ENCODE assay signal across 8 cellular contexts in genomic region chr14:89430271-89430620, GRCh38. TPM values are rescaled to one million over a fixed set of nuclear protein-coding genes. Genes with fewer than 3 reads are reported as not detected.
DNase-seq lines count a peak whose midpoint lies in the region; ATAC-seq and TF ChIP-seq lines count a peak whose summit lies in the region.

No MANE protein-coding gene starts in this region.

- peak overlapping the region; percentile 93 for H3K27ac Mint-ChIP-seq in CD8-positive, alpha-beta T cell
- peak overlapping the region; percentile 95 for H3K27ac Mint-ChIP-seq in activated CD8-positive, alpha-beta T cell treated with anti-CD3 and anti-CD28 coated beads, Interleukin-2, amount 10 ng/mL, durations not matched to agents 7 days and 5 days
- no peak overlapping the region for H3K27ac Mint-ChIP-seq in Caco-2 (ENCODE audit: unreplicated experiment)

- no peaks in the 10 kb centered on the region for H3K9me3 Mint-ChIP-seq in CD8-positive, alpha-beta T cell
- no peaks in the 10 kb centered on the region for H3K9me3 Mint-ChIP-seq in activated CD8-positive, alpha-beta T cell treated with anti-CD3 and anti-CD28 coated beads, Interleukin-2, amount 10 ng/mL, durations not matched to agents 7 days and 5 days (ENCODE audit: insufficient read depth)
- no peaks in the 10 kb centered on the region for H3K9me3 Mint-ChIP-seq in Caco-2 (ENCODE audit: unreplicated experiment)

- no peak for TF ChIP-seq CTCF in CD8-positive, alpha-beta T cell (IDR thresholded peaks at IDR 0.05)
- no peak for TF ChIP-seq CTCF in HEK293 (tag by site-specific recombination; IDR thresholded peaks at IDR 0.05)
- no peak for TF ChIP-seq CTCF in Caco-2 (IDR thresholded peaks at IDR 0.05; ENCODE audit: insufficient read depth in 1 of 2, low read depth in 1 of 2, low read length in 1 of 2, severe bottlenecking in 1 of 2, unreplicated experiment in 1 of 2)

- H3K36me3 ChIP-seq in CD8-positive, alpha-beta T cell (ENCODE audit: insufficient read depth, low read length): no peaks in the 10 kb centered on the region
- H3K36me3 ChIP-seq in HEK293 (ENCODE audit: control insufficient read depth in 2 of 2, insufficient read depth in 1 of 2, low read length in 2 of 2) (no peaks in the 10 kb centered on the region), mucosa of stomach (ENCODE audit: control insufficient read depth, insufficient read depth, low read length) (no peaks in the 10 kb centered on the region), Caco-2 (ENCODE audit: control insufficient read depth, insufficient read depth, low read length) (no peaks in the 10 kb centered on the region)

- peaks cover 64% of the 10 kb centered on the region for H3K4me1 Mint-ChIP-seq in CD8-positive, alpha-beta T cell (ENCODE audit: low read depth)
- peaks cover 71% of the 10 kb centered on the region for H3K4me1 Mint-ChIP-seq in activated CD8-positive, alpha-beta T cell treated with anti-CD3 and anti-CD28 coated beads, Interleukin-2, amount 10 ng/mL, durations not matched to agents 7 days and 5 days (ENCODE audit: low read depth)
- H3K4me1 Mint-ChIP-seq in Caco-2 (ENCODE audit: low read depth, unreplicated experiment): no peaks in the 10 kb centered on the region

- no peak for ATAC-seq in CD8-positive, alpha-beta T cell
- peak; percentile 39 for ATAC-seq in activated CD8-positive, alpha-beta T cell treated with anti-CD3 and anti-CD28 coated beads, Interleukin-2, amount 10 ng/mL, durations not matched to agents 7 days and 5 days

- intact Hi-C loops in CD8-positive, alpha-beta T cell (cut with DNase I, micrococcal nuclease): loop anchor here (1.0 to 5.0 kb wide), 6 partner anchors 12 to 868 kb away; partner anchors contain the start of gene ZC3H14 (in 1 of the 2)
- intact Hi-C loops in Caco-2 (cut with micrococcal nuclease; ENCODE audit: unreplicated experiment): no loop called here

- no peaks in the 10 kb centered on the region for H3K9me3 ChIP-seq in CD8-positive, alpha-beta T cell (ENCODE audit: low read length)
- H3K9me3 ChIP-seq in HEK293 (ENCODE audit: control insufficient read depth, insufficient read depth, low read depth, low read length) (no peaks in the 10 kb centered on the region), mucosa of stomach (ENCODE audit: control insufficient read depth, low read length) (no peaks in the 10 kb centered on the region), Caco-2 (no peaks in the 10 kb centered on the region)

- H3K36me3 Mint-ChIP-seq in CD8-positive, alpha-beta T cell: peaks cover 4% of the 10 kb centered on the region
- peaks cover 10% of the 10 kb centered on the region for H3K36me3 Mint-ChIP-seq in activated CD8-positive, alpha-beta T cell treated with anti-CD3 and anti-CD28 coated beads, Interleukin-2, amount 10 ng/mL, durations not matched to agents 7 days and 5 days (ENCODE audit: low read depth)
- no peaks in the 10 kb centered on the region for H3K36me3 Mint-ChIP-seq in Caco-2 (ENCODE audit: insufficient read depth, unreplicated experiment)

- H3K27ac ChIP-seq in CD8-positive, alpha-beta T cell (ENCODE audit: low read depth, low read length): peak overlapping the region; percentile 48
- 0 out of 2 replicates have a peak overlapping the region, but pooled peaks have one; percentile 24 for H3K27ac ChIP-seq in HEK293 (ENCODE audit: extremely low read depth, low read depth, low read length)

- POLR2A ChIA-PET in CD8-positive, alpha-beta T cell (lab: Charles Lee): interaction anchor here (0.9 to 2.0 kb wide), 5 partner anchors 12 to 291 kb away, joined by 3 to 13 read pairs (median 3); partner anchors contain the start of gene FOXN3
- POLR2A ChIA-PET in HEK293 (lab: Yijun Ruan, JAX) (interaction anchor here (0.6 kb wide), 1 partner anchor 447 kb away, joined by 3 read pairs; no protein-coding TSS in a partner anchor), Caco-2 (lab: Charles Lee) (no interaction called here)
- POLR2A ChIA-PET in activated CD8-positive, alpha-beta T cell treated with anti-CD3 and anti-CD28 coated beads, Interleukin-2, amount 10 ng/mL, durations not matched to agents 7 days and 5 days (lab: Charles Lee): interaction anchor here (0.6 to 3.4 kb wide), 13 partner anchors 12 to 312 kb away, joined by 3 to 29 read pairs (median 5); no protein-coding TSS in a partner anchor

- H3K4me3 ChIP-seq in CD8-positive, alpha-beta T cell (ENCODE audit: low read depth, low read length): peak overlapping the region; percentile 53
- H3K4me3 ChIP-seq in HEK293 (ENCODE audit: low read depth, low read length): no peak overlapping the region
- H3K4me3 ChIP-seq in mucosa of stomach (ENCODE audit: low read length): no peak overlapping the region
- H3K4me3 ChIP-seq in Caco-2 (ENCODE audit: low read depth, low read length): no peak overlapping the region

- H3K4me1 ChIP-seq in CD8-positive, alpha-beta T cell (ENCODE audit: insufficient read depth, low read length): peaks cover 35% of the 10 kb centered on the region
- peaks cover 19% of the 10 kb centered on the region for H3K4me1 ChIP-seq in HEK293 (ENCODE audit: control insufficient read depth, insufficient read depth, low read length)
- H3K4me1 ChIP-seq in mucosa of stomach (ENCODE audit: control insufficient read depth, insufficient read depth, low read length): peaks cover 16% of the 10 kb centered on the region
- H3K4me1 ChIP-seq in Caco-2: peaks cover 8% of the 10 kb centered on the region; the same call in 1 of the 2 replicates

- H3K27me3 Mint-ChIP-seq in CD8-positive, alpha-beta T cell (ENCODE audit: low read depth): no peaks in the 10 kb centered on the region
- H3K27me3 Mint-ChIP-seq in activated CD8-positive, alpha-beta T cell treated with anti-CD3 and anti-CD28 coated beads, Interleukin-2, amount 10 ng/mL, durations not matched to agents 7 days and 5 days (ENCODE audit: low read depth): no peaks in the 10 kb centered on the region
- no peaks in the 10 kb centered on the region for H3K27me3 Mint-ChIP-seq in Caco-2 (ENCODE audit: insufficient read depth, unreplicated experiment)

- CTCF ChIA-PET in CD8-positive, alpha-beta T cell (lab: Charles Lee): interaction anchor here (1.2 to 2.0 kb wide), 4 partner anchors 15 to 336 kb away, joined by 3 to 9 read pairs (median 6); no protein-coding TSS in a partner anchor
- CTCF ChIA-PET in HEK293 (lab: Yijun Ruan, JAX): interaction anchor here (0.6 kb wide), 2 partner anchors 177 to 485 kb away, joined by 3 to 4 read pairs; no protein-coding TSS in a partner anchor
- CTCF ChIA-PET in activated CD8-positive, alpha-beta T cell treated with anti-CD3 and anti-CD28 coated beads, Interleukin-2, amount 10 ng/mL, durations not matched to agents 7 days and 5 days (lab: Charles Lee): interaction anchor here (0.8 to 2.1 kb wide), 13 partner anchors 14 to 389 kb away, joined by 3 to 7 read pairs (median 3); no protein-coding TSS in a partner anchor
- CTCF ChIA-PET in Caco-2 (lab: Charles Lee): no interaction called here

- no peaks in the 10 kb centered on the region for H3K27me3 ChIP-seq in CD8-positive, alpha-beta T cell (ENCODE audit: insufficient read depth, low read length)
- no peaks in the 10 kb centered on the region for H3K27me3 ChIP-seq in mucosa of stomach (ENCODE audit: control insufficient read depth, insufficient read depth, low read length)
- H3K27me3 ChIP-seq in Caco-2 (replicated peaks; ENCODE audit: control insufficient read depth, insufficient read depth, low read length): no peaks in the 10 kb centered on the region

- BruUV-seq in Caco-2 (replicated peaks; lab: Mats Ljungman, UMichigan): no TSS peak

- H3K4me3 Mint-ChIP-seq in CD8-positive, alpha-beta T cell: peak overlapping the region; percentile 73
- peak overlapping the region; percentile 70 for H3K4me3 Mint-ChIP-seq in activated CD8-positive, alpha-beta T cell treated with anti-CD3 and anti-CD28 coated beads, Interleukin-2, amount 10 ng/mL, durations not matched to agents 7 days and 5 days
- no peak overlapping the region for H3K4me3 Mint-ChIP-seq in Caco-2 (ENCODE audit: unreplicated experiment)

- peak overlapping the region; percentile 38 for H3K9ac ChIP-seq in mucosa of stomach (ENCODE audit: low read length)

- no peak for DNase-seq in CD8-positive, alpha-beta T cell
- DNase-seq in activated CD8-positive, alpha-beta T cell treated with anti-CD3 and anti-CD28 coated beads, Interleukin-2, amount 10 ng/mL, durations not matched to agents 7 days and 5 days: no peak
- DNase-seq in AG08396 (ENCODE audit: low spot score) (no peak), GM19238 (ENCODE audit: insufficient read length, low spot score) (no peak), Caco-2 (no peak)
- no peak for DNase-seq in stimulated activated CD4-positive, alpha-beta T cell treated with anti-CD3 and anti-CD28 coated beads, Interleukin-15, amount 100 ng/mL, for 24 hours

TF ChIP-seq in HEK293, 187 proteins besides CTCF, POLR2A, EP300 and RAD21 (continues in another document):
- TF ChIP-seq ZBTB11 (tag by site-specific recombination; conservative IDR thresholded peaks at IDR 0.05; ENCODE audit: low read depth) (no peak), ZNF555 (tag by site-specific recombination; conservative IDR thresholded peaks at IDR 0.05) (no peak), ZNF600 (tag by site-specific recombination; IDR thresholded peaks at IDR 0.05) (no peak), ZFHX2 (tag by site-specific recombination; conservative IDR thresholded peaks at IDR 0.05) (no peak)

RNA-seq across cellular contexts. Expression of gene FOXN3, which starts 13.2 kb away (rescaled TPM):
- 100 to 1,000 TPM; 134 to 139 TPM for total RNA-seq in CD8-positive, alpha-beta T cell
- total RNA-seq in activated CD8-positive, alpha-beta T cell treated with anti-CD3 and anti-CD28 coated beads, Interleukin-2, amount 10 ng/mL, durations not matched to agents 7 days and 5 days: 10 to 100 TPM; 70.3 to 72.7 TPM
- total RNA-seq in Caco-2 (2022): 20.6 and 24.8 TPM in 2 replicates
